10 cellular contexts compared by ENCODE assay signal in the genomic region with DNA sequence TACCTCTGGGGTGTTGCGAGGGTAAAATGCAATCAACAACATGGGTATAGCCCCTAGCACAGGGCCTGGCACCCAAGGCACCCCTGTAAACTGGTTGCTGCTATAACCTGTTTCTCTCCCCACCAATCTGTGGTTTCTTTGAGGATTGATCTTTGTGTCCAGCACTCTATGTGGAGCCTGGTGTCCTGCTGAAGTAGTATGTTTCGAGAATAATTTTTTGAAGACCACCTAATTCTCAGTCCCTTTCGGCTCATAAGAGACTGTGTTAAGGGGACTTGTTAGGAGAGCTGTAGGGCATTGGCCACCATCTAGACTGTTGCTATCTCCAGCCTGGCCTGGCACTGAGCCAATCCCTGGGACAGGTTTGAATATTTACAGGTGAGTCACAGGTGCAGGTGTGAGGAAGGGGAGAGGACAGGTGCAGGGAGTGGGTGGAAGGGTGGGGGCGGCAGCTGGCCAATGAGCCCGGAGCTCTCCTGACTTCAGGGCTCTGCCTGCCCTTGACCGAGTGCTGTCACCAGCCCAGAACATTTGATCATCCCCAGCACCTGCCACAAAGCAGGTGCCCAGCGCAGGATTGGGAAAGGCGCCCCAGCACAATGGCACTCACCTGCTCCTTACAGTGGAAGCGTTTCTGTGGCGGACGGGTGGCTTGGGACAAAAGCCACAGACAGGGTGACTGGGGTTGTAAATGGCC. TPM values are rescaled to one million over a fixed set of nuclear protein-coding genes. Genes with fewer than 3 reads are reported as not detected.
A peak's percentile ranks its signal among the peaks of the same experiment; 100 is the strongest.
DNase-seq lines count a peak whose midpoint lies in the region; ATAC-seq and TF ChIP-seq lines count a peak whose summit lies in the region.
"Had no signal": no experiment of that assay in that cellular context is flagged by ENCODE, and none has a peak within 500 bp of the region (broad histone marks: within the 10 kb centered on the region; RNA-seq: fewer than 3 reads in every experiment).

No MANE protein-coding gene starts in this region.

- H3K4me3 ChIP-seq in H7 (ENCODE audit: insufficient read depth, low read depth, low read length) (no peak overlapping the region), dorsolateral prefrontal cortex (peak overlapping the region in 19 of 59 donors; percentile 16 to 48 (median 32)), neural progenitor cell (no peak overlapping the region), A673 (ENCODE audit: low read depth, low read length, poor library complexity, severe bottlenecking) (no peak overlapping the region)
- H3K4me3 ChIP-seq in CD8-positive, alpha-beta memory T cell (ENCODE audit: low read length): no peak overlapping the region
- H3K4me3 ChIP-seq: testis had no signal

- H3K27me3 Mint-ChIP-seq in neural progenitor cell (ENCODE audit: insufficient read depth, low read depth): peaks cover 4% of the 10 kb centered on the region
- H3K27me3 Mint-ChIP-seq in CD8-positive, alpha-beta memory T cell: peaks cover 0 to 1% of the 10 kb centered on the region in 2 donors

- H3K9me3 Mint-ChIP-seq in neural progenitor cell: no peaks in the 10 kb centered on the region
- H3K9me3 Mint-ChIP-seq in CD8-positive, alpha-beta memory T cell: no peaks in the 10 kb centered on the region

- no peaks in the 10 kb centered on the region for H4K20me1 ChIP-seq in neural progenitor cell (ENCODE audit: low read depth)

- no peak overlapping the region for H2AFZ ChIP-seq in neural progenitor cell (replicated peaks)

- CTCF ChIA-PET in CD8-positive, alpha-beta memory T cell (lab: Charles Lee): interaction anchor here (0.9 to 13.0 kb wide), 6 partner anchors 9 to 200 kb away, joined by 3 to 87 read pairs (median 6); a partner anchor contains a TSS
- CTCF ChIA-PET in A673 (lab: Charles Lee): interaction anchor here (0.6 to 1.0 kb wide), 4 partner anchors 9 to 201 kb away, joined by 3 to 11 read pairs (median 7); no protein-coding TSS in a partner anchor

- H3K4me1 ChIP-seq in neural progenitor cell: no peaks in the 10 kb centered on the region
- H3K4me1 ChIP-seq in CD8-positive, alpha-beta memory T cell (ENCODE audit: insufficient read depth, low read length): no peaks in the 10 kb centered on the region
- H3K4me1 ChIP-seq in A673 (ENCODE audit: insufficient read depth, low read length, poor library complexity, severe bottlenecking): no peaks in the 10 kb centered on the region

- BruUV-seq in A673 (replicated peaks; lab: Mats Ljungman, UMichigan): no TSS peak

- H3K9me3 ChIP-seq in neural progenitor cell (ENCODE audit: low read depth) (no peaks in the 10 kb centered on the region), A673 (ENCODE audit: low read depth, low read length, poor library complexity, severe bottlenecking) (no peaks in the 10 kb centered on the region)
- H3K9me3 ChIP-seq in CD8-positive, alpha-beta memory T cell (ENCODE audit: low read length): no peaks in the 10 kb centered on the region
- H3K9me3 ChIP-seq: testis had no signal

- DNase-seq in H7 (peak; percentile 74), NCI-H2171 (lab: John Stamatoyannopoulos, UW) (peak; percentile 54), dorsolateral prefrontal cortex (peak in 2 of 10 donors; percentile 20 to 27), neural progenitor cell (ENCODE audit: low spot score) (no peak), A673 (ENCODE audit: low spot score) (no peak)
- DNase-seq in CD8-positive, alpha-beta memory T cell: no peak
- DNase-seq: T-helper 9 cell had no signal

- H3K36me3 Mint-ChIP-seq in neural progenitor cell: no peaks in the 10 kb centered on the region
- peaks cover 0 to 3% (median 0%) of the 10 kb centered on the region in 3 donors for H3K36me3 Mint-ChIP-seq in CD8-positive, alpha-beta memory T cell

- H3K36me3 ChIP-seq in H7 (replicated peaks; ENCODE audit: control insufficient read depth, insufficient read depth, low read length) (peaks cover 4% of the 10 kb centered on the region), neural progenitor cell (no peaks in the 10 kb centered on the region), A673 (ENCODE audit: insufficient read depth, low read length, poor library complexity, severe bottlenecking) (peaks cover 12% of the 10 kb centered on the region)
- H3K36me3 ChIP-seq in CD8-positive, alpha-beta memory T cell (ENCODE audit: insufficient read depth, low read length): no peaks in the 10 kb centered on the region

- no peak overlapping the region for H3K9ac ChIP-seq in neural progenitor cell

- H3K4me2 ChIP-seq in neural progenitor cell: no peak overlapping the region

- peaks cover 5% of the 10 kb centered on the region for H3K4me1 Mint-ChIP-seq in neural progenitor cell
- H3K4me1 Mint-ChIP-seq in CD8-positive, alpha-beta memory T cell: peaks cover 6 to 19% (median 12%) of the 10 kb centered on the region in 3 donors

- TF ChIP-seq CTCF in dorsolateral prefrontal cortex (IDR thresholded peaks at IDR 0.05 in 54 of 56, conservative IDR thresholded peaks at IDR 0.05 in 2 of 56; ENCODE audit: low read depth in 1 of 56, partially characterized antibody in 56 of 56): no peak
- TF ChIP-seq CTCF in neural progenitor cell (IDR thresholded peaks at IDR 0.05): no peak
- TF ChIP-seq CTCF in A673 (conservative IDR thresholded peaks at IDR 0.05; ENCODE audit: low read depth, low read length): no peak

- no peaks in the 10 kb centered on the region for H3F3A ChIP-seq in neural progenitor cell (ENCODE audit: low read depth)

- ATAC-seq in GM21526 (IDR thresholded peaks at IDR 0.05; ENCODE audit: low FRiP score, unreplicated experiment): no peak
- no peak for ATAC-seq in HG02870 (IDR thresholded peaks at IDR 0.05; ENCODE audit: unreplicated experiment)

- H3K27ac ChIP-seq in dorsolateral prefrontal cortex (peak overlapping the region in 43 of 59 donors; percentile 16 to 86 (median 58)), neural progenitor cell (no peak overlapping the region), A673 (ENCODE audit: low read depth, low read length, poor library complexity, severe bottlenecking) (no peak overlapping the region)
- H3K27ac ChIP-seq in CD8-positive, alpha-beta memory T cell (ENCODE audit: low read depth, low read length): no peak overlapping the region
- H3K27ac ChIP-seq: testis had no signal

- no peaks in the 10 kb centered on the region for H3K27me3 ChIP-seq in H7 (ENCODE audit: control insufficient read depth, insufficient read depth, low read length)
- H3K27me3 ChIP-seq in dorsolateral prefrontal cortex: no peaks in the 10 kb centered on the region
- no peaks in the 10 kb centered on the region for H3K27me3 ChIP-seq in neural progenitor cell
- no peaks in the 10 kb centered on the region for H3K27me3 ChIP-seq in CD8-positive, alpha-beta memory T cell (ENCODE audit: insufficient read depth, low read length, poor library complexity, severe bottlenecking)
- H3K27me3 ChIP-seq in A673 (replicated peaks; ENCODE audit: insufficient read depth, low read depth, low read length, poor library complexity): no peaks in the 10 kb centered on the region
- H3K27me3 ChIP-seq: testis had no signal

- no peak overlapping the region for H3K4me3 Mint-ChIP-seq in neural progenitor cell
- no peak overlapping the region for H3K4me3 Mint-ChIP-seq in CD8-positive, alpha-beta memory T cell

- H3K79me2 ChIP-seq in neural progenitor cell (ENCODE audit: low read depth): no peaks in the 10 kb centered on the region

- intact Hi-C loops in dorsolateral prefrontal cortex (cut with DNase I): loop anchor here (1.0 to 10.0 kb wide), 3 partner anchors 197 to 259 kb away; no protein-coding TSS in a partner anchor
- intact Hi-C loops in A673 (cut with micrococcal nuclease; ENCODE audit: unreplicated experiment): loop anchor here (1.0 to 2.0 kb wide), 2 partner anchors 197 to 238 kb away; no protein-coding TSS in a partner anchor

- H3K27ac Mint-ChIP-seq in neural progenitor cell: peak overlapping the region; percentile 74
- no peak overlapping the region for H3K27ac Mint-ChIP-seq in CD8-positive, alpha-beta memory T cell

- POLR2A ChIA-PET in CD8-positive, alpha-beta memory T cell (lab: Charles Lee): interaction anchor here (0.8 kb wide), 1 partner anchor 10 kb away, joined by 4 read pairs; no protein-coding TSS in a partner anchor
- POLR2A ChIA-PET in A673 (lab: Charles Lee; ENCODE audit: low non-redundant PET): interaction anchor here (0.6 kb wide), 1 partner anchor 9 kb away, joined by 3 read pairs; no protein-coding TSS in a partner anchor

RNA-seq across cellular contexts. Expression of a gene that starts 8.1 kb away (rescaled TPM):
- total RNA-seq in H7 (2014; rRNA removed; shearing (Covaris generic)): 0.11 TPM in 1 of 2 replicates, not detected in the other
- total RNA-seq in dorsolateral prefrontal cortex (under 1 TPM in 34 of 120 experiments, not detected in 86; 0.19 to 0.98 (median 0.29) TPM), neural progenitor cell (ENCODE audit: low replicate concordance) (0.53 TPM in 1 of 2 replicates, not detected in the other), A673 (2021) (0.13 and 0.22 TPM in 2 replicates)
- under 1 TPM; 0.16 to 0.24 TPM for total RNA-seq in CD8-positive, alpha-beta memory T cell
- not detected for polyA plus RNA-seq in CD8-positive, alpha-beta memory T cell

RNA-seq across cellular contexts. Expression of a gene that starts 12.7 kb away (rescaled TPM):
- total RNA-seq in H7 (2014; rRNA removed; shearing (Covaris generic)): 1.3 and 1.4 TPM in 2 replicates
- total RNA-seq in dorsolateral prefrontal cortex: 1 to 10 TPM in 1 of 120 experiments, under 1 TPM in 82, not detected in 37; 0.20 to 1.3 (median 0.39) TPM
- total RNA-seq in neural progenitor cell (ENCODE audit: low replicate concordance): 0.19 TPM in 1 of 2 replicates, not detected in the other
- 1 to 10 TPM; 3.8 to 4.6 TPM for total RNA-seq in CD8-positive, alpha-beta memory T cell
- 6.6 TPM for polyA plus RNA-seq in CD8-positive, alpha-beta memory T cell
- 0.39 and 0.47 TPM in 2 replicates for total RNA-seq in A673 (2021)

RNA-seq across cellular contexts. Expression of a gene that starts 20.2 kb away (rescaled TPM):
- 39.9 and 56.7 TPM in 2 replicates for total RNA-seq in H7 (2014; rRNA removed; shearing (Covaris generic))
- total RNA-seq in dorsolateral prefrontal cortex (100 to 1,000 TPM in 2 of 120 experiments, 10 to 100 TPM in 118; 40.0 to 107 (median 69.5) TPM), neural progenitor cell (ENCODE audit: low replicate concordance) (19.2 and 40.2 TPM in 2 replicates), A673 (2021) (83.1 and 100 TPM in 2 replicates)
- total RNA-seq in CD8-positive, alpha-beta memory T cell: 10 to 100 TPM; 19.0 to 20.6 TPM
- 2.7 TPM for polyA plus RNA-seq in CD8-positive, alpha-beta memory T cell

RNA-seq across cellular contexts. Expression of a gene that starts 32.1 kb away (rescaled TPM):
- total RNA-seq in H7 (2014; rRNA removed; shearing (Covaris generic)): 51.8 and 57.8 TPM in 2 replicates
- total RNA-seq in dorsolateral prefrontal cortex (10 to 100 TPM in 17 of 120 experiments, 1 to 10 TPM in 103; 5.2 to 12.7 (median 8.2) TPM), neural progenitor cell (ENCODE audit: low replicate concordance) (9.7 and 29.7 TPM in 2 replicates), A673 (2021) (86.0 and 87.0 TPM in 2 replicates)
- 10 to 100 TPM; 68.8 to 72.3 TPM for total RNA-seq in CD8-positive, alpha-beta memory T cell
- polyA plus RNA-seq in CD8-positive, alpha-beta memory T cell: 0.52 TPM

Comparison
In these comparisons a context has a peak if more than half of its experiments do, and no peak if none do; other contexts are left out.
1. DNase-seq: peak in H7 (single experiment) and NCI-H2171 (single experiment); none in neural progenitor cell (single experiment), CD8-positive, alpha-beta memory T cell (0 of 5) and A673 (single experiment).
2. H3K27ac ChIP-seq: peak in dorsolateral prefrontal cortex (43 of 59); none in neural progenitor cell (single experiment), CD8-positive, alpha-beta memory T cell (single experiment) and A673 (single experiment).